15 cellular contexts compared by ENCODE assay signal in the genomic region with DNA sequence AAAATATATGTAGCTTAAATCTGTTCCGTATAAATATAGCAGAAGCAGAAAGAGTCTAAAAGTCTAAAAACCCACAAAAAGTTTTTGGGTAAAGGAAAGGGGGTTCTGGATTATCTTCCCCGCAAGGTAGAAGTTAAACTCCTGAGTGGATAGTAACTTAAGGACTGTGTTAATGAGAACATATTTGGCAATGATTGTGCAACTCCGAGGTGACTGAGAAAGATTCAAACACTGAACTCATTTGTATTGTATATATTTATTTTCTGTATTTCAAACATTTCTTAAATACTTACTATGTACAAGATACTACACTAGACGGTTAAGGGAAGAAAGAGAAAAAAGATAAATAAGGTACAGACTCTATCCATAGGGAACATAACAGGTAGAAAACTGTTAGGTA.
DNase-seq lines count a peak whose midpoint lies in the region; ATAC-seq, FAIRE-seq and TF ChIP-seq lines count a peak whose summit lies in the region.
"Had no signal": no experiment of that assay in that cellular context is flagged by ENCODE, and none has a peak within 500 bp of the region (broad histone marks: within the 10 kb centered on the region; RNA-seq: fewer than 3 reads in every experiment).

No MANE protein-coding gene starts in this region.

- H2AFZ ChIP-seq in IMR-90 (replicated peaks; ENCODE audit: low read length, poor library complexity): no peak overlapping the region
- H2AFZ ChIP-seq in Loucy (ENCODE audit: low read length): no peak overlapping the region
- no peak overlapping the region for H2AFZ ChIP-seq in K562 (ENCODE audit: low read depth, low read length)

- TF ChIP-seq CTCF in IMR-90 (conservative IDR thresholded peaks at IDR 0.05; ENCODE audit: low read depth, low read length) (no peak), Loucy (conservative IDR thresholded peaks at IDR 0.05; ENCODE audit: low read length) (no peak), K562 (IDR thresholded peaks at IDR 0.05 in 2 of 3, conservative IDR thresholded peaks at IDR 0.05 in 1 of 3; ENCODE audit: insufficient read depth in 2 of 3, low read depth in 1 of 3, low read length in 3 of 3) (no peak), left lung (IDR thresholded peaks at IDR 0.05) (no peak), BE2C (IDR thresholded peaks at IDR 0.05; ENCODE audit: low read depth, low read length) (no peak), endodermal cell (conservative IDR thresholded peaks at IDR 0.05) (no peak)

- dilution Hi-C loops in IMR-90 (cut with HindIII; ENCODE audit: low sequenced_read_pairs, unreplicated experiment): no loop called here

- peaks cover 12% of the 10 kb centered on the region for H4K20me1 ChIP-seq in IMR-90 (ENCODE audit: insufficient read depth, low read length)
- no peaks in the 10 kb centered on the region for H4K20me1 ChIP-seq in Loucy (ENCODE audit: insufficient read depth, low read length, poor library complexity, severe bottlenecking)
- no peaks in the 10 kb centered on the region for H4K20me1 ChIP-seq in K562 (replicated peaks; ENCODE audit: control insufficient read depth, insufficient read depth, low read length)

- intact Hi-C loops in IMR-90 (cut with micrococcal nuclease): no loop called here
- intact Hi-C loops in K562 (cut with micrococcal nuclease): no loop called here
- intact Hi-C loops in left lung (cut with DNase I): no loop called here

- CTCF ChIA-PET in IMR-90 (lab: Yijun Ruan, JAX) (interaction anchor here (0.6 kb wide), 3 partner anchors 11 to 42 kb away, joined by 4 to 6 read pairs (median 5); no protein-coding TSS in a partner anchor), K562 (lab: Yijun Ruan, JAX; ENCODE audit: low intra/inter-chr PET ratio) (no interaction called here)

- no TSS peak for BruUV-seq in IMR-90 (replicated peaks; lab: Mats Ljungman, UMichigan)
- no TSS peak for BruUV-seq in K562 (replicated peaks; lab: Mats Ljungman, UMichigan)

- DNase-seq in IMR-90 (no peak), K562 (ENCODE audit: extremely low read depth in 1 of 4, low spot score in 3 of 4) (no peak), left lung (no peak), BE2C (no peak), endodermal cell (no peak), activated gamma-delta T cell (lab: John Stamatoyannopoulos, UW) (no peak)
- DNase-seq: Caco-2; CD8-positive, alpha-beta memory T cell; DND-41; GDM1; GOT3 had no signal

- H3K27me3 ChIP-seq in IMR-90 (ENCODE audit: control insufficient read depth, insufficient read depth, low read length) (no peaks in the 10 kb centered on the region), Loucy (ENCODE audit: insufficient read depth, low read length, poor library complexity, severe bottlenecking) (no peaks in the 10 kb centered on the region), K562 (ENCODE audit: control insufficient read depth in 2 of 2, insufficient read depth in 2 of 2, low read length in 2 of 2) (no peaks in the 10 kb centered on the region), left lung (no peaks in the 10 kb centered on the region), BE2C (no peaks in the 10 kb centered on the region), endodermal cell (ENCODE audit: control insufficient read depth, insufficient read depth, low read length, poor library complexity, severe bottlenecking) (no peaks in the 10 kb centered on the region)
- H3K27me3 ChIP-seq: BLaER1 had no signal

- no peak for TF ChIP-seq EP300 in K562 (IDR thresholded peaks at IDR 0.05; ENCODE audit: low read length)

- H3K36me3 ChIP-seq in IMR-90 (ENCODE audit: control insufficient read depth, insufficient read depth, low read length): no peaks in the 10 kb centered on the region
- H3K36me3 ChIP-seq in Loucy (ENCODE audit: insufficient read depth, low read length): peaks cover 4% of the 10 kb centered on the region; the same call in 1 of the 2 replicates
- H3K36me3 ChIP-seq in K562 (ENCODE audit: control insufficient read depth, insufficient read depth, low read length): no peaks in the 10 kb centered on the region
- H3K36me3 ChIP-seq in left lung: no peaks in the 10 kb centered on the region
- H3K36me3 ChIP-seq in BE2C: no peaks in the 10 kb centered on the region
- no peaks in the 10 kb centered on the region for H3K36me3 ChIP-seq in endodermal cell (ENCODE audit: control insufficient read depth, insufficient read depth, low read length)
- H3K36me3 ChIP-seq: BLaER1, HAP-1 had no signal

- H3K4me1 Mint-ChIP-seq in endodermal cell: peaks cover 24% of the 10 kb centered on the region

- H2AK9ac ChIP-seq in IMR-90 (replicated peaks; ENCODE audit: low read depth, low read length, poor library complexity): no peak overlapping the region

- POLR2A ChIA-PET in IMR-90 (lab: Charles Lee; ENCODE audit: unreplicated experiment): no interaction called here
- POLR2A ChIA-PET in K562 (lab: Yijun Ruan, JAX): interaction anchor here (0.6 to 3.9 kb wide), 4 partner anchors 11 to 639 kb away, joined by 3 to 40 read pairs (median 4); no protein-coding TSS in a partner anchor

- H3K4me3 ChIP-seq in IMR-90 (ENCODE audit: insufficient read depth, low read depth, low read length): no peak overlapping the region
- H3K4me3 ChIP-seq in Loucy (ENCODE audit: low read length, poor library complexity, severe bottlenecking): no peak overlapping the region
- no peak overlapping the region for H3K4me3 ChIP-seq in K562
- H3K4me3 ChIP-seq in left lung: no peak overlapping the region
- no peak overlapping the region for H3K4me3 ChIP-seq in BE2C (ENCODE audit: low read depth, low read length)
- no peak overlapping the region for H3K4me3 ChIP-seq in endodermal cell (ENCODE audit: low read length)
- H3K4me3 ChIP-seq: BLaER1, HAP-1 had no signal

- ATAC-seq in IMR-90 (ENCODE audit: low read depth) (no peak), K562 (no peak), left lung (peak; percentile 42)

- H3F3A ChIP-seq in Loucy (ENCODE audit: low read depth): peaks cover 8% of the 10 kb centered on the region

- no peak overlapping the region for H3K56ac ChIP-seq in IMR-90 (ENCODE audit: extremely low read depth, insufficient read depth, low read length)

- no peak for FAIRE-seq in K562 (lab: Jason Lieb, UNC)
- FAIRE-seq: HTR-8/SVneo had no signal

- H3K79me2 ChIP-seq in Loucy (ENCODE audit: insufficient read depth, low read length) (peaks cover 75% of the 10 kb centered on the region), K562 (ENCODE audit: control insufficient read depth, insufficient read depth, low read length) (peaks cover 18% of the 10 kb centered on the region)

- no peak overlapping the region for H2BK5ac ChIP-seq in IMR-90 (ENCODE audit: low read depth, low read length, poor library complexity, severe bottlenecking)

- no peak overlapping the region for H3K27ac ChIP-seq in IMR-90 (ENCODE audit: insufficient read depth, low read length)
- no peak overlapping the region for H3K27ac ChIP-seq in K562 (ENCODE audit: extremely low read depth, low read depth, low read length)
- no peak overlapping the region for H3K27ac ChIP-seq in left lung
- no peak overlapping the region for H3K27ac ChIP-seq in endodermal cell (ENCODE audit: low read depth, low read length)
- H3K27ac ChIP-seq: BLaER1 had no signal

- no peaks in the 10 kb centered on the region for H3K9me2 ChIP-seq in Loucy (replicated peaks; ENCODE audit: low read depth, low read length)

- H3K79me1 ChIP-seq in IMR-90 (ENCODE audit: low read depth in 1 of 2, low read length in 2 of 2): peaks cover 14 to 54% of the 10 kb centered on the region in 2 experiments

- no peak overlapping the region for H2BK120ac ChIP-seq in IMR-90 (ENCODE audit: low read depth, low read length)

- no peak overlapping the region for H3K4me2 ChIP-seq in IMR-90 (ENCODE audit: low read depth, low read length)
- peak overlapping the region; percentile 9 for H3K4me2 ChIP-seq in Loucy (ENCODE audit: low read depth, low read length, poor library complexity, severe bottlenecking)
- no peak overlapping the region for H3K4me2 ChIP-seq in K562 (ENCODE audit: insufficient read depth, low read length)
- H3K4me2 ChIP-seq: BLaER1 had no signal

- no peak overlapping the region for H3K27ac Mint-ChIP-seq in endodermal cell

- H4K5ac ChIP-seq in IMR-90 (ENCODE audit: low read depth, low read length): no peak overlapping the region

- H3K4me1 ChIP-seq in IMR-90 (ENCODE audit: control insufficient read depth, insufficient read depth, low read length) (peaks cover 3% of the 10 kb centered on the region; the same call in 1 of the 2 replicates), Loucy (ENCODE audit: insufficient read depth, low read length, poor library complexity, severe bottlenecking) (peaks cover 79% of the 10 kb centered on the region), K562 (replicated peaks in 1 of 2; ENCODE audit: control insufficient read depth in 2 of 2, insufficient read depth in 2 of 2, low read length in 2 of 2) (peaks cover 3 to 30% of the 10 kb centered on the region in 2 experiments; a peak in 4 of 5 replicates), left lung (no peaks in the 10 kb centered on the region), BE2C (no peaks in the 10 kb centered on the region), endodermal cell (ENCODE audit: control insufficient read depth, insufficient read depth, low read length) (no peaks in the 10 kb centered on the region)
- H3K4me1 ChIP-seq: BLaER1, Caco-2 had no signal

- TF ChIP-seq POLR2A in IMR-90 (IDR thresholded peaks at IDR 0.05; ENCODE audit: low read depth, low read length) (no peak), K562 (conservative IDR thresholded peaks at IDR 0.05) (no peak)

- no peak overlapping the region for H2BK15ac ChIP-seq in IMR-90 (ENCODE audit: low read depth, low read length)

- no peak overlapping the region for H2AK5ac ChIP-seq in IMR-90 (ENCODE audit: low read depth, low read length)

- H3K23ac ChIP-seq in IMR-90 (ENCODE audit: low read depth, low read length): no peak overlapping the region

- H2BK20ac ChIP-seq in IMR-90 (ENCODE audit: low read depth, low read length): no peak overlapping the region

- no peak overlapping the region for H3K4me3 Mint-ChIP-seq in endodermal cell
- H3K4me3 Mint-ChIP-seq: CD8-positive, alpha-beta memory T cell had no signal

- no peak overlapping the region for H4K91ac ChIP-seq in IMR-90 (ENCODE audit: insufficient read depth, low read depth, low read length)

- H3K9ac ChIP-seq in IMR-90 (ENCODE audit: low read depth, low read length): no peak overlapping the region
- H3K9ac ChIP-seq in Loucy (ENCODE audit: low read depth, low read length, poor library complexity, severe bottlenecking): no peak overlapping the region
- H3K9ac ChIP-seq in K562 (ENCODE audit: insufficient read depth in 1 of 2, low read depth in 2 of 2, low read length in 2 of 2): no peak overlapping the region
- no peak overlapping the region for H3K9ac ChIP-seq in endodermal cell (ENCODE audit: extremely low read depth, low read length, poor library complexity, severe bottlenecking)
- H3K9ac ChIP-seq: BLaER1 had no signal

- no peaks in the 10 kb centered on the region for H3K36me3 Mint-ChIP-seq in endodermal cell (ENCODE audit: low read depth)

- no peak overlapping the region for H3K18ac ChIP-seq in IMR-90 (ENCODE audit: low read depth, low read length)

- H3K4ac ChIP-seq in IMR-90 (ENCODE audit: low read depth, low read length): no peak overlapping the region

- no CpG with 5 or more reads among the region's 4 CpGs for WGBS in IMR-90 (ENCODE audit: extremely low coverage in 2 of 2, insufficient read length in 1 of 2), 2 experiments
- 83% methylated on average over 4 of the region's 4 CpGs for WGBS in K562 (ENCODE audit: insufficient coverage, low coverage, missing lambda C conversion rate)
- 77 to 97% methylated on average over 2 to 3 of the region's 4 CpGs for whole genome bisulfite sequencing in endodermal cell (ENCODE audit: insufficient coverage in 1 of 2, insufficient read length in 1 of 2), 2 experiments

- H3K27me3 Mint-ChIP-seq in endodermal cell (ENCODE audit: insufficient read depth): no peaks in the 10 kb centered on the region
- H3K27me3 Mint-ChIP-seq: CD8-positive, alpha-beta memory T cell had no signal

- no peak overlapping the region for H3K14ac ChIP-seq in IMR-90 (replicated peaks; ENCODE audit: low read depth, low read length)

- in situ Hi-C loops in IMR-90 (cut with MboI; ENCODE audit: low sequenced_read_pairs) (no loop called here), K562 (cut with MboI) (no loop called here)

- no peaks in the 10 kb centered on the region for H3K9me3 Mint-ChIP-seq in endodermal cell
- H3K9me3 Mint-ChIP-seq: CD8-positive, alpha-beta memory T cell had no signal

- H3K9me1 ChIP-seq in IMR-90 (ENCODE audit: insufficient read depth, low read length) (0 out of 2 replicates have a peak, but pooled peaks cover 3% of the 10 kb centered on the region), K562 (ENCODE audit: control insufficient read depth, insufficient read depth, low read length) (no peaks in the 10 kb centered on the region)

- H3K9me3 ChIP-seq in IMR-90 (ENCODE audit: control insufficient read depth, insufficient read depth, low read length) (no peaks in the 10 kb centered on the region), Loucy (ENCODE audit: insufficient read depth, low read depth, low read length) (no peaks in the 10 kb centered on the region), K562 (replicated peaks; ENCODE audit: control insufficient read depth, insufficient read depth, low read depth, low read length) (no peaks in the 10 kb centered on the region), left lung (no peaks in the 10 kb centered on the region), BE2C (no peaks in the 10 kb centered on the region), endodermal cell (ENCODE audit: control insufficient read depth, low read length) (no peaks in the 10 kb centered on the region)
- H3K9me3 ChIP-seq: BLaER1, Caco-2, HAP-1 had no signal

- TF ChIP-seq RAD21 in IMR-90 (IDR thresholded peaks at IDR 0.05; ENCODE audit: low read length): no peak
- no peak for TF ChIP-seq RAD21 in K562 (CRISPR knock-in tag; conservative IDR thresholded peaks at IDR 0.05 in 1 of 2, IDR thresholded peaks at IDR 0.05 in 1 of 2)

- H4K8ac ChIP-seq in IMR-90 (ENCODE audit: low read depth in 2 of 2, low read length in 2 of 2): no peak overlapping the region
